16 cellular contexts compared by ENCODE assay signal in the genomic region with DNA sequence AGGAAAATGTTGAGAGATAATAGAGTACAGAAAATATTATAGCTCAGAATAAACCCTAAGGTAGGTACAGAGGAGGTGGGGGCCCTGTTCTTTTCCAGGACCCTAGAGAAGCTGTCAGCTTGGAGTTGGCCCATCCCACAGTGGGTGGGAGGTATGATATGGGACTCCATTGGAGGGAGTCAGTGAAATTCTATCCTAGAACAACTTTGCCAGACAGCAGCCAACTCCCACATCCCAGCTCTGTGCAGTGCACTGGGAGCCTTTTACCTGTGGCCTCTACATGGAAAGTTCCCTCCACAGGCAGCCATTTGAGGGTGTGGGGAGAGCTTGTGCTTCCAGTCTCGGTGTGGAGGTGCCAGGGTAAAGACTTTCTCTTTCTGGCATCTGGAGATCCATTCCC. TPM values are rescaled to one million over a fixed set of nuclear protein-coding genes. Genes with fewer than 3 reads are reported as not detected.
DNase-seq lines count a peak whose midpoint lies in the region; ATAC-seq and TF ChIP-seq lines count a peak whose summit lies in the region.
"Had no signal": no experiment of that assay in that cellular context is flagged by ENCODE, and none has a peak within 500 bp of the region (broad histone marks: within the 10 kb centered on the region; RNA-seq: fewer than 3 reads in every experiment).

No MANE protein-coding gene starts in this region.

- DNase-seq in NCI-H510A treated with DMSO at 0.1 percent for 48 hours (lab: John Stamatoyannopoulos, UW): peak; percentile 18
- DNase-seq in NCI-H510A (lab: John Stamatoyannopoulos, UW): no peak
- DNase-seq in colonic mucosa: peak; percentile 35
- DNase-seq in mucosa of descending colon: peak in 2 of 3 donors; percentile 36 to 41
- no peak for DNase-seq in thyroid gland
- DNase-seq: activated B cell treated with CpG ODN at 0.5 μM for 24 hours; activated CD8-positive, alpha-beta memory T cell treated with anti-CD3 and anti-CD28 coated beads, Interleukin-2, amount 10 ng/mL, durations not matched to agents 7 days and 5 days; activated naive CD4-positive, alpha-beta T cell; NCI-H2029; T-helper 2 cell had no signal

- H3K9me3 ChIP-seq in colonic mucosa (no peaks in the 10 kb centered on the region), mucosa of descending colon (no peaks in the 10 kb centered on the region), thyroid gland (no peaks in the 10 kb centered on the region)
- H3K9me3 ChIP-seq: SJSA1 had no signal

- WGBS in thyroid gland, 2 donors: 73 to 94% methylated on average over 1 of the region's 1 CpG

- ATAC-seq in mucosa of descending colon (peak; percentile 2), GM21515 (IDR thresholded peaks at IDR 0.05; ENCODE audit: unreplicated experiment) (no peak), HG02610 (IDR thresholded peaks at IDR 0.05; ENCODE audit: unreplicated experiment) (no peak), HG03457 (IDR thresholded peaks at IDR 0.05; ENCODE audit: unreplicated experiment) (no peak)
- ATAC-seq: activated CD8-positive, alpha-beta memory T cell treated with anti-CD3 and anti-CD28 coated beads, Interleukin-2, amount 10 ng/mL, durations not matched to agents 7 days and 5 days had no signal

- intact Hi-C loops in colonic mucosa (cut with DNase I): no loop called here
- intact Hi-C loops in mucosa of descending colon (cut with DNase I, micrococcal nuclease): no loop called here
- intact Hi-C loops in thyroid gland (cut with DNase I): no loop called here

- H3K4me3 ChIP-seq in colonic mucosa: no peak overlapping the region
- no peak overlapping the region for H3K4me3 ChIP-seq in mucosa of descending colon
- H3K4me3 ChIP-seq in thyroid gland (replicated peaks in 1 of 3): no peak overlapping the region
- H3K4me3 ChIP-seq: BLaER1, SJSA1 had no signal

- H3K9ac ChIP-seq in colonic mucosa (ENCODE audit: low read depth in 2 of 2, low read length in 2 of 2): peak overlapping the region in 1 of 2 donors; percentile 66
- H3K9ac ChIP-seq: BLaER1 had no signal

- H3K27ac ChIP-seq in colonic mucosa (peak overlapping the region; percentile 85), thyroid gland (peak overlapping the region; percentile 28 to 54 (median 31))
- H3K27ac ChIP-seq: BLaER1, HL-60, SJSA1 had no signal

- H3K36me3 ChIP-seq in colonic mucosa (no peaks in the 10 kb centered on the region), mucosa of descending colon (ENCODE audit: low read depth) (no peaks in the 10 kb centered on the region), thyroid gland (no peaks in the 10 kb centered on the region)
- H3K36me3 ChIP-seq: BLaER1, SJSA1 had no signal

- peaks cover 13% of the 10 kb centered on the region for H3K4me1 ChIP-seq in colonic mucosa
- H3K4me1 ChIP-seq in mucosa of descending colon (ENCODE audit: low read depth): peaks cover 48% of the 10 kb centered on the region
- H3K4me1 ChIP-seq in thyroid gland: peaks cover 0 to 11% of the 10 kb centered on the region in 2 donors

- H3K27me3 ChIP-seq in colonic mucosa (no peaks in the 10 kb centered on the region), thyroid gland (no peaks in the 10 kb centered on the region)
- H3K27me3 ChIP-seq: BLaER1, SJSA1 had no signal

- TF ChIP-seq POLR2A in thyroid gland (IDR thresholded peaks at IDR 0.05): no peak

- TF ChIP-seq CTCF in colonic mucosa (IDR thresholded peaks at IDR 0.05) (no peak), mucosa of descending colon (IDR thresholded peaks at IDR 0.05) (no peak), thyroid gland (IDR thresholded peaks at IDR 0.05) (no peak)

RNA-seq across cellular contexts. Expression of a gene that starts 36.8 kb away (rescaled TPM):
- total RNA-seq in colonic mucosa (10 to 100 TPM; 72.8 to 74.9 TPM), mucosa of descending colon (100 to 1,000 TPM; 149 to 242 (median 215) TPM), thyroid gland (10 to 100 TPM; 10.5 to 15.5 (median 11.7) TPM)

Comparison
In these comparisons a context has a peak if more than half of its experiments do, and no peak if none do; other contexts are left out.
1. DNase-seq: peak in NCI-H510A treated with DMSO at 0.1 percent for 48 hours (single experiment), colonic mucosa (single experiment) and mucosa of descending colon (2 of 3); none in NCI-H510A (single experiment) and thyroid gland (0 of 2).
2. RNA of a gene that starts 36.8 kb away (total RNA-seq): 149 to 242 TPM in mucosa of descending colon and 72.8 to 74.9 TPM in colonic mucosa; 10.5 to 15.5 TPM in thyroid gland; every median in the first group is over 4 times any median in the second.